In the genomic region with DNA sequence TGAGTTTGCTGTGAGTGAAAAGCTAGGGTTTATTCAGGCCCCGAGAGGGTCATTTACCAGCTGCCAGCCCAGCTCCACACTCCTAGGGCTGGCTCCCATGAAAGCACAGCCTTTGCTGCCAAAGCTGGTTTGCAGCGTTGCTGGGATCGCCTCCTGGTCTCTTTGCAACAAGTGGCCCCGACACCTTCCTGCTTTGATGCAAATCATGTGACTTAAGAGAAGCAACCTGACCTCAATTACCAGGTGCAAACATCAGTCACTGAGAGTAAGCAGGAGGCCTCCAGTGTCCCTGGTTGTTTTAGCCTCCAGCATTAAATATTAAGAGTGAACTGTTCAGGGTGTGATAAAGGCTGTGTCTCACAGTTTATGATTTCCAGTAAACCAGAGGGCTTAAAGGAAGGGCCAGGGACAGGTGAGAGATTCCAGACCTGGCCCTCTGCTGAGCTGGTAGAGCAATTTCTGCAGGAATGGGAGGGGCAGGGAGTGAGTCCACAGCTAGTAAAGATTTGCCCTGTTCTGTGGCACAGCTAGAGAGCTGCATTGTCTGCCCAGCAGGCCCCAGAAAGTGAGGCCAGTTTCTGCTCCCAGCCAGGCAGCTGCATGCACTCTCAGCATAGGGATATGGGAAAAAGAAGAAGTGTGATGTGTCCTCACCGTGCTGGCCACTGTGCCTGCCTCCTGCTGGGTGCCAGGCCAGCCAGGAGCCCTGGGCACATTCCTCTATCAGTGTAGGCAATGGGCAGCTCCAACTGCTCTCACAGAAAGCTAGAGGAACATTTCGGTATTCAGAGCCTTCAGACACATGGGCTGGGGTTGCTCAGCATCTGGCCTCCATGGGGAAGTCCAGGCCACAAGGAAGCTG, we compare ENCODE assay signal across 8 cellular contexts. TPM values are rescaled to one million over a fixed set of nuclear protein-coding genes. Genes with fewer than 3 reads are reported as not detected.
A peak's percentile ranks its signal among the peaks of the same experiment; 100 is the strongest.
DNase-seq lines count a peak whose midpoint lies in the region; ATAC-seq and TF ChIP-seq lines count a peak whose summit lies in the region.

No MANE protein-coding gene starts in this region.

- DNase-seq in GM23338 (ENCODE audit: low spot score), result no peak
- DNase-seq in PC-9, result peak; percentile 62 to 92
- DNase-seq in right cardiac atrium, result peak; percentile 29 to 68 (median 68)
- peak; percentile 39 for DNase-seq in stimulated activated CD4-positive, alpha-beta T cell treated with anti-CD3 and anti-CD28 coated beads, Interleukin-4, amount 100 ng/mL, for 1 hour
- no peak for DNase-seq in mesenteric fat pad (ENCODE audit: low spot score)
- no peak for DNase-seq in A673 (ENCODE audit: low spot score)

- H3K27me3 Mint-ChIP-seq in GM23338 (ENCODE audit: insufficient read depth, low read depth, poor library complexity), result peaks cover 1% of the 10 kb centered on the region
- H3K27me3 Mint-ChIP-seq in activated T-helper 17 cell treated with anti-CD3 and anti-CD28 coated beads, Interleukin-2, amount 50 U/mL, for 72 hours, result no peaks in the 10 kb centered on the region

- H3K27ac ChIP-seq in 22Rv1 (peak overlapping the region; percentile 62), GM23338 (ENCODE audit: low read depth) (0 out of 2 replicates have a peak overlapping the region, but pooled peaks have one; percentile 4), PC-9 (peak overlapping the region; percentile 87), right cardiac atrium (ENCODE audit: low read length) (peak overlapping the region; percentile 86), A673 (ENCODE audit: low read depth, low read length, poor library complexity, severe bottlenecking) (no peak overlapping the region)

- no peaks in the 10 kb centered on the region for H3K9me3 Mint-ChIP-seq in GM23338
- H3K9me3 Mint-ChIP-seq in activated T-helper 17 cell treated with anti-CD3 and anti-CD28 coated beads, Interleukin-2, amount 50 U/mL, for 72 hours, result no peaks in the 10 kb centered on the region

- peak overlapping the region; percentile 77; the same call in 1 of the 2 replicates for H2AFZ ChIP-seq in GM23338
- no peak overlapping the region for H2AFZ ChIP-seq in PC-9

- POLR2A ChIA-PET in PC-9 (lab: Charles Lee; ENCODE audit: unreplicated experiment) (interaction anchor here (0.5 to 1.3 kb wide), 8 partner anchors 15 to 59 kb away, joined by 3 to 7 read pairs (median 4); no protein-coding TSS in a partner anchor), A673 (lab: Charles Lee; ENCODE audit: low non-redundant PET) (no interaction called here)

- peak; percentile 19 for ATAC-seq in GM23338
- peak; percentile 30 for ATAC-seq in activated T-helper 17 cell treated with anti-CD3 and anti-CD28 coated beads, Interleukin-2, amount 50 U/mL, for 72 hours (replicated peaks)
- peak; percentile 25 to 49 for ATAC-seq in right cardiac atrium

- H3K4me1 ChIP-seq in GM23338 (ENCODE audit: insufficient read depth) (peaks cover 7% of the 10 kb centered on the region), PC-9 (replicated peaks; ENCODE audit: insufficient read depth) (peaks cover 75% of the 10 kb centered on the region), right cardiac atrium (ENCODE audit: control insufficient read depth, insufficient read depth, low read length) (peaks cover 56% of the 10 kb centered on the region), A673 (ENCODE audit: insufficient read depth, low read length, poor library complexity, severe bottlenecking) (peaks cover 35% of the 10 kb centered on the region)

- no peaks in the 10 kb centered on the region for H3K9me2 ChIP-seq in GM23338 (ENCODE audit: insufficient read depth)
- no peaks in the 10 kb centered on the region for H3K9me2 ChIP-seq in PC-9 (ENCODE audit: insufficient read depth)

- H3K79me2 ChIP-seq in GM23338 (replicated peaks; ENCODE audit: insufficient read depth) (no peaks in the 10 kb centered on the region), PC-9 (ENCODE audit: low read depth) (no peaks in the 10 kb centered on the region)

- 0 out of 2 replicates have a peak overlapping the region, but pooled peaks have one; percentile 31 for H3K27ac Mint-ChIP-seq in GM23338
- peak overlapping the region; percentile 92 for H3K27ac Mint-ChIP-seq in activated T-helper 17 cell treated with anti-CD3 and anti-CD28 coated beads, Interleukin-2, amount 50 U/mL, for 72 hours

- no TSS peak for BruUV-seq in PC-9 (replicated peaks; lab: Mats Ljungman, UMichigan)
- BruUV-seq in A673 (replicated peaks; lab: Mats Ljungman, UMichigan), result no TSS peak

- no peak overlapping the region for H3K4me3 ChIP-seq in GM23338
- H3K4me3 ChIP-seq in PC-9, result peak overlapping the region; percentile 11; the same call in 1 of the 2 replicates
- H3K4me3 ChIP-seq in right cardiac atrium (ENCODE audit: low read length), result no peak overlapping the region
- no peak overlapping the region for H3K4me3 ChIP-seq in A673 (ENCODE audit: low read depth, low read length, poor library complexity, severe bottlenecking)

- intact Hi-C loops in PC-9 (cut with micrococcal nuclease; ENCODE audit: unreplicated experiment), result loop anchor here (1.0 to 2.0 kb wide), 5 partner anchors 16 to 69 kb away; no protein-coding TSS in a partner anchor
- intact Hi-C loops in right cardiac atrium (cut with DNase I), result loop anchor here in 2 of 4 donors (10.0 kb wide), 2 partner anchors 47 to 57 kb away; no protein-coding TSS in a partner anchor
- intact Hi-C loops in A673 (cut with micrococcal nuclease; ENCODE audit: unreplicated experiment), result no loop called here

- H3K4me3 Mint-ChIP-seq in GM23338, result no peak overlapping the region
- H3K4me3 Mint-ChIP-seq in activated T-helper 17 cell treated with anti-CD3 and anti-CD28 coated beads, Interleukin-2, amount 50 U/mL, for 72 hours, result peak overlapping the region; percentile 87

- no peak overlapping the region for H3K4me2 ChIP-seq in GM23338
- H3K4me2 ChIP-seq in PC-9, result peak overlapping the region; percentile 58

- H3K27me3 ChIP-seq in GM23338 (ENCODE audit: insufficient read depth) (no peaks in the 10 kb centered on the region), PC-9 (ENCODE audit: insufficient read depth, low read depth) (no peaks in the 10 kb centered on the region), right cardiac atrium (ENCODE audit: control insufficient read depth, insufficient read depth) (no peaks in the 10 kb centered on the region), A673 (replicated peaks; ENCODE audit: insufficient read depth, low read depth, low read length, poor library complexity) (no peaks in the 10 kb centered on the region)

- H3K36me3 ChIP-seq in GM23338 (ENCODE audit: insufficient read depth), result no peaks in the 10 kb centered on the region
- H3K36me3 ChIP-seq in PC-9 (ENCODE audit: low read depth), result no peaks in the 10 kb centered on the region
- no peaks in the 10 kb centered on the region for H3K36me3 ChIP-seq in A673 (ENCODE audit: insufficient read depth, low read length, poor library complexity, severe bottlenecking)

- no peaks in the 10 kb centered on the region for H3K36me3 Mint-ChIP-seq in GM23338 (ENCODE audit: low read depth)
- H3K36me3 Mint-ChIP-seq in activated T-helper 17 cell treated with anti-CD3 and anti-CD28 coated beads, Interleukin-2, amount 50 U/mL, for 72 hours (ENCODE audit: low read depth), result peaks cover 56% of the 10 kb centered on the region

- CTCF ChIA-PET in PC-9 (lab: Charles Lee) (interaction anchor here (0.5 to 1.3 kb wide), 4 partner anchors 19 to 69 kb away, joined by 4 to 17 read pairs (median 6); a partner anchor contains a TSS), A673 (lab: Charles Lee) (interaction anchor here (0.6 kb wide), 1 partner anchor 37 kb away, joined by 3 read pairs; no protein-coding TSS in a partner anchor)

- peaks cover 18% of the 10 kb centered on the region for H3K4me1 Mint-ChIP-seq in GM23338
- H3K4me1 Mint-ChIP-seq in activated T-helper 17 cell treated with anti-CD3 and anti-CD28 coated beads, Interleukin-2, amount 50 U/mL, for 72 hours, result peaks cover 78% of the 10 kb centered on the region

- no peaks in the 10 kb centered on the region for H4K20me1 ChIP-seq in GM23338 (replicated peaks; ENCODE audit: insufficient read depth)
- H4K20me1 ChIP-seq in PC-9 (ENCODE audit: insufficient read depth), result no peaks in the 10 kb centered on the region; the same call in 1 of the 2 replicates

- TF ChIP-seq CTCF in 22Rv1 (IDR thresholded peaks at IDR 0.05) (no peak), GM23338 (conservative IDR thresholded peaks at IDR 0.05; ENCODE audit: low read depth in 2 of 2) (no peak), PC-9 (conservative IDR thresholded peaks at IDR 0.05) (no peak), A673 (conservative IDR thresholded peaks at IDR 0.05; ENCODE audit: low read depth, low read length) (no peak)

- no peaks in the 10 kb centered on the region for H3F3A ChIP-seq in GM23338 (replicated peaks; ENCODE audit: low read depth)
- peaks cover 30% of the 10 kb centered on the region for H3F3A ChIP-seq in PC-9 (ENCODE audit: insufficient read depth, low read depth)

- WGBS in right cardiac atrium, result 48% methylated on average over 6 of the region's 6 CpGs

- no peaks in the 10 kb centered on the region for H3K9me3 ChIP-seq in PC-9 (ENCODE audit: insufficient read depth, low read depth)
- H3K9me3 ChIP-seq in right cardiac atrium (ENCODE audit: control insufficient read depth, low read length), result no peaks in the 10 kb centered on the region
- H3K9me3 ChIP-seq in A673 (ENCODE audit: low read depth, low read length, poor library complexity, severe bottlenecking), result no peaks in the 10 kb centered on the region

TF ChIP-seq in GM23338, 12 proteins besides CTCF, POLR2A, EP300 and RAD21 (continues in another document):
- TF ChIP-seq ZNF331 (CRISPR knock-in tag; IDR thresholded peaks at IDR 0.05; ENCODE audit: low read depth), result no peak

RNA-seq across cellular contexts. Expression of a gene that starts 58.0 kb away (rescaled TPM):
- 2.4 and 4.8 TPM in 2 replicates for total RNA-seq in GM23338 (2014; rRNA removed; shearing (Covaris generic))
- 1.7 and 1.9 TPM in 2 replicates for polyA plus RNA-seq in GM23338 (2016; fragmentation: Nextera tagmentation; extraction: Ambion mirVana)
- 13.5 and 15.2 TPM in 2 replicates for total RNA-seq in PC-9 (2021)
- 1 to 10 TPM; 3.2 to 3.5 TPM for total RNA-seq in activated T-helper 17 cell treated with anti-CD3 and anti-CD28 coated beads, Interleukin-2, amount 50 U/mL, for 72 hours
- total RNA-seq in right cardiac atrium, result 10 to 100 TPM in 3 of 4 donors, 1 to 10 TPM in 1; 9.3 to 17.5 (median 14.4) TPM
- polyA plus RNA-seq in right cardiac atrium, result 5.7 TPM
- 20.6 TPM for total RNA-seq in mesenteric fat pad
- total RNA-seq in A673 (2021), result 3.0 and 3.8 TPM in 2 replicates

Comparison
In these comparisons a context has a peak if more than half of its experiments do, and no peak if none do; other contexts are left out.
1. DNase-seq: peak in PC-9 (2 of 2), right cardiac atrium (3 of 3) and stimulated activated CD4-positive, alpha-beta T cell treated with anti-CD3 and anti-CD28 coated beads, Interleukin-4, amount 100 ng/mL, for 1 hour (single experiment); none in GM23338 (single experiment), mesenteric fat pad (single experiment) and A673 (single experiment).
2. Peak in every context shown above with its lines, with median percentiles within 50 percentile points of each other: ATAC-seq.